14 cellular contexts compared by ENCODE assay signal in the genomic region with DNA sequence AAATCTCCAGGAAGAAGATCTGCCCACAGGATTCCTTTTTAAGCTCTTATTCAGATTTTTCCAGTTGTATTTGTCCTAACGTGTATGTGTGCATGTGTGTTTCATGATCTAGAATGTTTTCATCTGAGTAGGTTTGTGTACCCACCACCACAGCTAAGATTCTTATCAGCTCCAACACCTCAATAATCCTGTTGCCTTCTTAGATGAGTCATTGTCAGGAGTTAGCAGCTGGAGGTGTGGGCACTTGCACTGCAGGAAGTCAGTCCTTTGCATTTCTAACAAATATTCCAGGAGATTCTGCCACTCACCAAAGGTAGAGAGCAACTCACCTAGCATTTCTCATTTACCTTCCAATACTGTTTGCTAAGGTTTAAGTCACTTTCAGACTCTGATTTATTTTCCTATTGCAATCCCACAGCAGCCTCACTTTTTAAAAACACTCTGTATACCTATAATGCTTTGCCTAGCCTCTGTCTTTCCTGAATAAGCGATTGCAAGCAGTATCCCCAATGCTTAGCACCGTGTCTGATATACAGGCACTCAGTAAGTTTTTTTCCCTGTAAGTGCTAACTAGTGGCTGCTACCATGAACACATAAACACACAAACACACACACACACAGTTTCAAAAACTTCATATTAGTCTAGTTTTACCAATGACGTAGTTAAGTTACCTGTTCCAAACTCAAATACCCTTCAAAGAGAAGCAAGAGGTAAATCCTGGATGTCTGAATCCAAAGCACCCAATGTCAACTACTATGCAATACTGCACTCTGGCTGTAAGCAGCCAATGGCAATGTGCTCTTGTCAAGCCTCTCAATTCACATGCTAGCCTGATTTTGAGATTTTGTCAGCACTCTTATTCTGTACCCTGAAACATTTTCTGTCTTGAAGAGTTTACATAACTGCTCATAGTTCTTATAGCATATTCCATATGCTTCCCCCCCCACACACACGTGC.
DNase-seq lines count a peak whose midpoint lies in the region; ATAC-seq and TF ChIP-seq lines count a peak whose summit lies in the region.
"Had no signal": no experiment of that assay in that cellular context is flagged by ENCODE, and none has a peak within 500 bp of the region (broad histone marks: within the 10 kb centered on the region; RNA-seq: fewer than 3 reads in every experiment).

No MANE protein-coding gene starts in this region.

- no peaks in the 10 kb centered on the region for H4K20me1 ChIP-seq in SK-N-SH (ENCODE audit: insufficient read depth)

- H3K27me3 ChIP-seq in SK-N-SH (ENCODE audit: insufficient read depth), result no peaks in the 10 kb centered on the region
- no peaks in the 10 kb centered on the region for H3K27me3 ChIP-seq in iPS-18a (ENCODE audit: control insufficient read depth, insufficient read depth, low read length)
- no peaks in the 10 kb centered on the region for H3K27me3 ChIP-seq in upper lobe of right lung
- H3K27me3 ChIP-seq: uterus had no signal

- peak overlapping the region; percentile 14; the same call in 1 of the 2 replicates for H3K27ac Mint-ChIP-seq in WTC11
- H3K27ac Mint-ChIP-seq: activated naive CD4-positive, alpha-beta T cell treated with anti-CD3 and anti-CD28 coated beads for 36 hours; IgD-negative memory B cell; stimulated activated naive B cell treated with anti-CD40 and anti-IgM and Interleukin-4, amounts not matched to agents 10 μg/mL and 1 μg/mL and 100 μg/mL, for 72 hours had no signal

- no peaks in the 10 kb centered on the region for H3K36me3 ChIP-seq in SK-N-SH (replicated peaks in 1 of 2; ENCODE audit: control insufficient read depth in 1 of 2, insufficient read depth in 2 of 2, low read length in 1 of 2)
- no peaks in the 10 kb centered on the region for H3K36me3 ChIP-seq in iPS-18a (ENCODE audit: control insufficient read depth, low read depth, low read length)
- no peaks in the 10 kb centered on the region for H3K36me3 ChIP-seq in upper lobe of right lung
- no peaks in the 10 kb centered on the region for H3K36me3 ChIP-seq in mucosa of descending colon (ENCODE audit: low read depth)
- H3K36me3 ChIP-seq: uterus had no signal

- peaks cover 40% of the 10 kb centered on the region for H3K36me3 Mint-ChIP-seq in WTC11
- H3K36me3 Mint-ChIP-seq: IgD-negative memory B cell; stimulated activated naive B cell treated with anti-CD40 and anti-IgM and Interleukin-4, amounts not matched to agents 10 μg/mL and 1 μg/mL and 100 μg/mL, for 72 hours had no signal

- H3K4me1 ChIP-seq in SK-N-SH (ENCODE audit: control insufficient read depth in 1 of 2, insufficient read depth in 2 of 2, low read depth in 1 of 2, low read length in 1 of 2) (no peaks in the 10 kb centered on the region), iPS-18a (ENCODE audit: control insufficient read depth, low read depth, low read length) (peaks cover 36% of the 10 kb centered on the region), upper lobe of right lung (no peaks in the 10 kb centered on the region), mucosa of descending colon (ENCODE audit: low read depth) (no peaks in the 10 kb centered on the region)
- H3K4me1 ChIP-seq: uterus had no signal

- no peaks in the 10 kb centered on the region for H3K9me2 ChIP-seq in SK-N-SH

- 27% methylated on average over 5 of the region's 5 CpGs for WGBS in SK-N-SH (ENCODE audit: low lambda C conversion rate)

- H3K9me3 Mint-ChIP-seq in WTC11, result peaks cover 22% of the 10 kb centered on the region

- peak; percentile 40 for TF ChIP-seq RAD21 in SK-N-SH (IDR thresholded peaks at IDR 0.05; ENCODE audit: low read length)

- no peaks in the 10 kb centered on the region for H3K79me2 ChIP-seq in SK-N-SH (ENCODE audit: insufficient read depth)

- DNase-seq in SK-N-SH (no peak), WTC11 (ENCODE audit: low spot score) (no peak), upper lobe of right lung (no peak), Right ventricle myocardium inferior (ENCODE audit: missing footprints) (no peak), mucosa of descending colon (no peak), NCI-H2227 treated with DMSO at 0.1 percent for 48 hours (lab: John Stamatoyannopoulos, UW) (no peak)
- DNase-seq: activated CD8-positive, alpha-beta memory T cell treated with anti-CD3 and anti-CD28 coated beads, Interleukin-2, amount 50 U/mL, for 4 hours; activated naive CD4-positive, alpha-beta T cell treated with anti-CD3 and anti-CD28 coated beads for 36 hours; NCI-H1092 treated with DMSO at 0.1 percent for 48 hours; stimulated activated naive B cell treated with anti-CD40 and anti-IgM and Interleukin-4, amounts not matched to agents 10 μg/mL and 1 μg/mL and 100 μg/mL, for 72 hours; uterus had no signal

- TF ChIP-seq CTCF in SK-N-SH (IDR thresholded peaks at IDR 0.05) (no peak), WTC11 (IDR thresholded peaks at IDR 0.05) (no peak), upper lobe of right lung (IDR thresholded peaks at IDR 0.05) (peak; percentile 25), mucosa of descending colon (IDR thresholded peaks at IDR 0.05) (no peak)

- no peak overlapping the region for H2AFZ ChIP-seq in SK-N-SH (ENCODE audit: low read depth)

- no peaks in the 10 kb centered on the region for H3F3A ChIP-seq in SK-N-SH (replicated peaks; ENCODE audit: insufficient read depth)

- H3K9me3 ChIP-seq in SK-N-SH (no peaks in the 10 kb centered on the region; the same call in 1 of the 2 replicates), iPS-18a (ENCODE audit: control insufficient read depth, low read depth, low read length) (peaks cover 4% of the 10 kb centered on the region), upper lobe of right lung (no peaks in the 10 kb centered on the region), mucosa of descending colon (no peaks in the 10 kb centered on the region)
- H3K9me3 ChIP-seq: uterus had no signal

- CTCF ChIA-PET in SK-N-SH (lab: Yijun Ruan, JAX), result no interaction called here
- CTCF ChIA-PET in WTC11 (lab: Charles Lee), result interaction anchor here (1.3 kb wide), 1 partner anchor 12 kb away, joined by 3 read pairs; no protein-coding TSS in a partner anchor

- H3K4me1 Mint-ChIP-seq in WTC11, result peaks cover 48% of the 10 kb centered on the region
- H3K4me1 Mint-ChIP-seq: IgD-negative memory B cell; stimulated activated naive B cell treated with anti-CD40 and anti-IgM and Interleukin-4, amounts not matched to agents 10 μg/mL and 1 μg/mL and 100 μg/mL, for 72 hours had no signal

- peak overlapping the region; percentile 10; the same call in 1 of the 2 replicates for H3K4me3 Mint-ChIP-seq in WTC11
- H3K4me3 Mint-ChIP-seq: activated naive CD4-positive, alpha-beta T cell treated with anti-CD3 and anti-CD28 coated beads for 36 hours; stimulated activated naive B cell treated with anti-CD40 and anti-IgM and Interleukin-4, amounts not matched to agents 10 μg/mL and 1 μg/mL and 100 μg/mL, for 72 hours had no signal

- POLR2A ChIA-PET in SK-N-SH (lab: Yijun Ruan, JAX), result no interaction called here
- POLR2A ChIA-PET in WTC11 (lab: Charles Lee), result no interaction called here

- H3K4me3 ChIP-seq in SK-N-SH (ENCODE audit: low read depth in 2 of 2, low read length in 1 of 2) (no peak overlapping the region), iPS-18a (ENCODE audit: low read length) (peak overlapping the region; percentile 2), upper lobe of right lung (no peak overlapping the region), mucosa of descending colon (no peak overlapping the region)
- H3K4me3 ChIP-seq: uterus had no signal

- TF ChIP-seq EP300 in SK-N-SH (IDR thresholded peaks at IDR 0.05; ENCODE audit: borderline replicate concordance in 1 of 2, low read depth in 1 of 2, low read length in 1 of 2), result no peak

- H3K27ac ChIP-seq in SK-N-SH (ENCODE audit: low read depth in 2 of 2, low read length in 1 of 2) (no peak overlapping the region), iPS-18a (ENCODE audit: low read length) (peak overlapping the region; percentile 8), upper lobe of right lung (no peak overlapping the region)
- H3K27ac ChIP-seq: uterus had no signal

- H3K27me3 Mint-ChIP-seq in WTC11 (ENCODE audit: low read depth), result peaks cover 4% of the 10 kb centered on the region
- H3K27me3 Mint-ChIP-seq: IgD-negative memory B cell; stimulated activated naive B cell treated with anti-CD40 and anti-IgM and Interleukin-4, amounts not matched to agents 10 μg/mL and 1 μg/mL and 100 μg/mL, for 72 hours had no signal

- H3K4me2 ChIP-seq in SK-N-SH, result no peak overlapping the region

- H3K9ac ChIP-seq in SK-N-SH, result no peak overlapping the region
- no peak overlapping the region for H3K9ac ChIP-seq in iPS-18a (ENCODE audit: low read length)

- ATAC-seq in SK-N-SH treated with all-trans-retinoic acid at 6 μM for 48 hours, result no peak
- peak; percentile 69 for ATAC-seq in WTC11
- ATAC-seq in upper lobe of right lung, result peak; percentile 67
- no peak for ATAC-seq in Right ventricle myocardium inferior
- no peak for ATAC-seq in mucosa of descending colon
- ATAC-seq: stimulated activated naive B cell treated with anti-CD40 and anti-IgM and Interleukin-4, amounts not matched to agents 10 μg/mL and 1 μg/mL and 100 μg/mL, for 72 hours had no signal

- intact Hi-C loops in upper lobe of right lung (cut with DNase I) (no loop called here), Right ventricle myocardium inferior (cut with DNase I) (no loop called here), mucosa of descending colon (cut with DNase I, micrococcal nuclease) (no loop called here)

TF ChIP-seq in SK-N-SH, 30 proteins besides CTCF, POLR2A, EP300 and RAD21 (continues in another document):
- TF ChIP-seq EZH2phosphoT487 (IDR thresholded peaks at IDR 0.05; ENCODE audit: borderline replicate concordance, low read depth) (no peak), TAF1 (IDR thresholded peaks at IDR 0.05; ENCODE audit: borderline replicate concordance, low read depth, low read length) (no peak)

TF ChIP-seq in WTC11, 78 proteins besides CTCF, POLR2A, EP300 and RAD21 (continues in another document):
- TF ChIP-seq, protein P1, sequence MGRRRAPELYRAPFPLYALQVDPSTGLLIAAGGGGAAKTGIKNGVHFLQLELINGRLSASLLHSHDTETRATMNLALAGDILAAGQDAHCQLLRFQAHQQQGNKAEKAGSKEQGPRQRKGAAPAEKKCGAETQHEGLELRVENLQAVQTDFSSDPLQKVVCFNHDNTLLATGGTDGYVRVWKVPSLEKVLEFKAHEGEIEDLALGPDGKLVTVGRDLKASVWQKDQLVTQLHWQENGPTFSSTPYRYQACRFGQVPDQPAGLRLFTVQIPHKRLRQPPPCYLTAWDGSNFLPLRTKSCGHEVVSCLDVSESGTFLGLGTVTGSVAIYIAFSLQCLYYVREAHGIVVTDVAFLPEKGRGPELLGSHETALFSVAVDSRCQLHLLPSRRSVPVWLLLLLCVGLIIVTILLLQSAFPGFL (CRISPR knock-in tag; IDR thresholded peaks at IDR 0.05; ENCODE audit: borderline replicate concordance), result no peak

Comparison
In these comparisons a context has a peak if more than half of its experiments do, and no peak if none do; other contexts are left out.
1. ATAC-seq: peak in WTC11 (single experiment) and upper lobe of right lung (single experiment); none in SK-N-SH treated with all-trans-retinoic acid at 6 μM for 48 hours (single experiment), Right ventricle myocardium inferior (single experiment) and mucosa of descending colon (single experiment).